ENCODE assay signal across 1 cellular context in genomic region chr19:12881172-12881808, GRCh38.
TF ChIP-seq lines count a peak whose summit lies in the region.

Gene DNASE2, minus strand, starts transcription at chr19:12881449. Its CDS starts 74 bp downstream, at chr19:12881375.

TF ChIP-seq in H1, 55 proteins besides CTCF, POLR2A, EP300 and RAD21:
- TF ChIP-seq CBX8 (IDR thresholded peaks at IDR 0.05; ENCODE audit: borderline replicate concordance, low read depth, low read length) = no peak
- no peak for TF ChIP-seq BCL11A (IDR thresholded peaks at IDR 0.05; ENCODE audit: low read depth in 2 of 2, low read length in 2 of 2)
- TF ChIP-seq TAF1 (IDR thresholded peaks at IDR 0.05; ENCODE audit: low read depth, low read length) = peak; percentile 71
- 0 out of 4 replicates have a peak, but pooled peaks of 1 of the 2 experiments have one; percentile 71 for TF ChIP-seq HDAC2 (IDR thresholded peaks at IDR 0.05; ENCODE audit: borderline replicate concordance in 1 of 2, low read depth in 2 of 2, low read length in 2 of 2)
- TF ChIP-seq, protein P1, sequence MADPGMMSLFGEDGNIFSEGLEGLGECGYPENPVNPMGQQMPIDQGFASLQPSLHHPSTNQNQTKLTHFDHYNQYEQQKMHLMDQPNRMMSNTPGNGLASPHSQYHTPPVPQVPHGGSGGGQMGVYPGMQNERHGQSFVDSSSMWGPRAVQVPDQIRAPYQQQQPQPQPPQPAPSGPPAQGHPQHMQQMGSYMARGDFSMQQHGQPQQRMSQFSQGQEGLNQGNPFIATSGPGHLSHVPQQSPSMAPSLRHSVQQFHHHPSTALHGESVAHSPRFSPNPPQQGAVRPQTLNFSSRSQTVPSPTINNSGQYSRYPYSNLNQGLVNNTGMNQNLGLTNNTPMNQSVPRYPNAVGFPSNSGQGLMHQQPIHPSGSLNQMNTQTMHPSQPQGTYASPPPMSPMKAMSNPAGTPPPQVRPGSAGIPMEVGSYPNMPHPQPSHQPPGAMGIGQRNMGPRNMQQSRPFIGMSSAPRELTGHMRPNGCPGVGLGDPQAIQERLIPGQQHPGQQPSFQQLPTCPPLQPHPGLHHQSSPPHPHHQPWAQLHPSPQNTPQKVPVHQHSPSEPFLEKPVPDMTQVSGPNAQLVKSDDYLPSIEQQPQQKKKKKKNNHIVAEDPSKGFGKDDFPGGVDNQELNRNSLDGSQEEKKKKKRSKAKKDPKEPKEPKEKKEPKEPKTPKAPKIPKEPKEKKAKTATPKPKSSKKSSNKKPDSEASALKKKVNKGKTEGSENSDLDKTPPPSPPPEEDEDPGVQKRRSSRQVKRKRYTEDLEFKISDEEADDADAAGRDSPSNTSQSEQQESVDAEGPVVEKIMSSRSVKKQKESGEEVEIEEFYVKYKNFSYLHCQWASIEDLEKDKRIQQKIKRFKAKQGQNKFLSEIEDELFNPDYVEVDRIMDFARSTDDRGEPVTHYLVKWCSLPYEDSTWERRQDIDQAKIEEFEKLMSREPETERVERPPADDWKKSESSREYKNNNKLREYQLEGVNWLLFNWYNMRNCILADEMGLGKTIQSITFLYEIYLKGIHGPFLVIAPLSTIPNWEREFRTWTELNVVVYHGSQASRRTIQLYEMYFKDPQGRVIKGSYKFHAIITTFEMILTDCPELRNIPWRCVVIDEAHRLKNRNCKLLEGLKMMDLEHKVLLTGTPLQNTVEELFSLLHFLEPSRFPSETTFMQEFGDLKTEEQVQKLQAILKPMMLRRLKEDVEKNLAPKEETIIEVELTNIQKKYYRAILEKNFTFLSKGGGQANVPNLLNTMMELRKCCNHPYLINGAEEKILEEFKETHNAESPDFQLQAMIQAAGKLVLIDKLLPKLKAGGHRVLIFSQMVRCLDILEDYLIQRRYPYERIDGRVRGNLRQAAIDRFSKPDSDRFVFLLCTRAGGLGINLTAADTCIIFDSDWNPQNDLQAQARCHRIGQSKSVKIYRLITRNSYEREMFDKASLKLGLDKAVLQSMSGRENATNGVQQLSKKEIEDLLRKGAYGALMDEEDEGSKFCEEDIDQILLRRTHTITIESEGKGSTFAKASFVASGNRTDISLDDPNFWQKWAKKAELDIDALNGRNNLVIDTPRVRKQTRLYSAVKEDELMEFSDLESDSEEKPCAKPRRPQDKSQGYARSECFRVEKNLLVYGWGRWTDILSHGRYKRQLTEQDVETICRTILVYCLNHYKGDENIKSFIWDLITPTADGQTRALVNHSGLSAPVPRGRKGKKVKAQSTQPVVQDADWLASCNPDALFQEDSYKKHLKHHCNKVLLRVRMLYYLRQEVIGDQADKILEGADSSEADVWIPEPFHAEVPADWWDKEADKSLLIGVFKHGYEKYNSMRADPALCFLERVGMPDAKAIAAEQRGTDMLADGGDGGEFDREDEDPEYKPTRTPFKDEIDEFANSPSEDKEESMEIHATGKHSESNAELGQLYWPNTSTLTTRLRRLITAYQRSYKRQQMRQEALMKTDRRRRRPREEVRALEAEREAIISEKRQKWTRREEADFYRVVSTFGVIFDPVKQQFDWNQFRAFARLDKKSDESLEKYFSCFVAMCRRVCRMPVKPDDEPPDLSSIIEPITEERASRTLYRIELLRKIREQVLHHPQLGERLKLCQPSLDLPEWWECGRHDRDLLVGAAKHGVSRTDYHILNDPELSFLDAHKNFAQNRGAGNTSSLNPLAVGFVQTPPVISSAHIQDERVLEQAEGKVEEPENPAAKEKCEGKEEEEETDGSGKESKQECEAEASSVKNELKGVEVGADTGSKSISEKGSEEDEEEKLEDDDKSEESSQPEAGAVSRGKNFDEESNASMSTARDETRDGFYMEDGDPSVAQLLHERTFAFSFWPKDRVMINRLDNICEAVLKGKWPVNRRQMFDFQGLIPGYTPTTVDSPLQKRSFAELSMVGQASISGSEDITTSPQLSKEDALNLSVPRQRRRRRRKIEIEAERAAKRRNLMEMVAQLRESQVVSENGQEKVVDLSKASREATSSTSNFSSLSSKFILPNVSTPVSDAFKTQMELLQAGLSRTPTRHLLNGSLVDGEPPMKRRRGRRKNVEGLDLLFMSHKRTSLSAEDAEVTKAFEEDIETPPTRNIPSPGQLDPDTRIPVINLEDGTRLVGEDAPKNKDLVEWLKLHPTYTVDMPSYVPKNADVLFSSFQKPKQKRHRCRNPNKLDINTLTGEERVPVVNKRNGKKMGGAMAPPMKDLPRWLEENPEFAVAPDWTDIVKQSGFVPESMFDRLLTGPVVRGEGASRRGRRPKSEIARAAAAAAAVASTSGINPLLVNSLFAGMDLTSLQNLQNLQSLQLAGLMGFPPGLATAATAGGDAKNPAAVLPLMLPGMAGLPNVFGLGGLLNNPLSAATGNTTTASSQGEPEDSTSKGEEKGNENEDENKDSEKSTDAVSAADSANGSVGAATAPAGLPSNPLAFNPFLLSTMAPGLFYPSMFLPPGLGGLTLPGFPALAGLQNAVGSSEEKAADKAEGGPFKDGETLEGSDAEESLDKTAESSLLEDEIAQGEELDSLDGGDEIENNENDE (IDR thresholded peaks at IDR 0.05; ENCODE audit: insufficient replicate concordance, low read length) = no peak
- TF ChIP-seq, protein P2, sequence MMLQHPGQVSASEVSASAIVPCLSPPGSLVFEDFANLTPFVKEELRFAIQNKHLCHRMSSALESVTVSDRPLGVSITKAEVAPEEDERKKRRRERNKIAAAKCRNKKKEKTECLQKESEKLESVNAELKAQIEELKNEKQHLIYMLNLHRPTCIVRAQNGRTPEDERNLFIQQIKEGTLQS (IDR thresholded peaks at IDR 0.05; ENCODE audit: insufficient read depth, low read depth, low read length) = no peak
- peak in 1 of 2 experiments; percentile 61; a peak in 1 of 4 replicates for TF ChIP-seq SIN3A (conservative IDR thresholded peaks at IDR 0.05 in 1 of 2, IDR thresholded peaks at IDR 0.05 in 1 of 2; ENCODE audit: low read depth in 1 of 2, low read length in 2 of 2)
- TF ChIP-seq MAFK (IDR thresholded peaks at IDR 0.05; ENCODE audit: low read depth, low read length) = no peak
- TF ChIP-seq SP4 (IDR thresholded peaks at IDR 0.05; ENCODE audit: low read length) = no peak
- no peak for TF ChIP-seq SAP30 (IDR thresholded peaks at IDR 0.05; ENCODE audit: insufficient read depth, insufficient replicate concordance, low read length)
- no peak for TF ChIP-seq KDM1A (IDR thresholded peaks at IDR 0.05; ENCODE audit: borderline replicate concordance, low read length)
- no peak; the same call in 1 of the 2 replicates for TF ChIP-seq EGR1 (IDR thresholded peaks at IDR 0.05; ENCODE audit: borderline replicate concordance, low read depth, low read length)
- TF ChIP-seq PHF8 (conservative IDR thresholded peaks at IDR 0.05; ENCODE audit: low read depth, low read length) = peak; percentile 73
- TF ChIP-seq MAX (IDR thresholded peaks at IDR 0.05) = peak; percentile 52
- TF ChIP-seq GABPA (IDR thresholded peaks at IDR 0.05; ENCODE audit: borderline replicate concordance, insufficient read depth, low read length) = no peak
- TF ChIP-seq TCF12 (IDR thresholded peaks at IDR 0.05; ENCODE audit: low read depth, low read length) = no peak
- peak; percentile 77; the same call in 1 of the 2 replicates for TF ChIP-seq POLR2AphosphoS5 (IDR thresholded peaks at IDR 0.05; ENCODE audit: low read depth, low read length)
- no peak for TF ChIP-seq CHD1 (IDR thresholded peaks at IDR 0.05; ENCODE audit: low read depth, low read length)
- TF ChIP-seq CREB1 (IDR thresholded peaks at IDR 0.05) = no peak; the same call in 1 of the 2 replicates
- TF ChIP-seq KDM4A (IDR thresholded peaks at IDR 0.05; ENCODE audit: low read depth, low read length, severe bottlenecking) = peak; percentile 56
- TF ChIP-seq SUZ12 (IDR thresholded peaks at IDR 0.05; ENCODE audit: low read length) = no peak
- no peak for TF ChIP-seq NANOG (IDR thresholded peaks at IDR 0.05; ENCODE audit: insufficient read depth, low read depth, low read length, poor library complexity, severe bottlenecking)
- no peak for TF ChIP-seq ZNF274 (IDR thresholded peaks at IDR 0.05; ENCODE audit: borderline replicate concordance, extremely low read depth, low read length)
- no peak for TF ChIP-seq JUND (IDR thresholded peaks at IDR 0.05; ENCODE audit: low read length)
- TF ChIP-seq ASH2L (IDR thresholded peaks at IDR 0.05; ENCODE audit: low read length) = peak; percentile 48
- TF ChIP-seq JUN (IDR thresholded peaks at IDR 0.05; ENCODE audit: low read depth, low read length) = no peak
- TF ChIP-seq GTF2F1 (IDR thresholded peaks at IDR 0.05; ENCODE audit: borderline replicate concordance, low read depth, low read length) = no peak
- no peak for TF ChIP-seq USF2 (IDR thresholded peaks at IDR 0.05; ENCODE audit: low read length)
- TF ChIP-seq CEBPB (IDR thresholded peaks at IDR 0.05; ENCODE audit: low read depth, low read length) = peak; percentile 71; the same call in 1 of the 2 replicates
- no peak for TF ChIP-seq CBX5 (IDR thresholded peaks at IDR 0.05; ENCODE audit: low read depth, low read length)
- TF ChIP-seq CTBP2 (IDR thresholded peaks at IDR 0.05; ENCODE audit: borderline replicate concordance, insufficient read depth, insufficient read length, low read length) = no peak
- TF ChIP-seq SP1 (IDR thresholded peaks at IDR 0.05; ENCODE audit: low read depth, low read length) = peak; percentile 41; the same call in 1 of the 2 replicates
- no peak for TF ChIP-seq FOSL1 (IDR thresholded peaks at IDR 0.05; ENCODE audit: insufficient read depth, low read depth, low read length)
- TF ChIP-seq E2F6 (IDR thresholded peaks at IDR 0.05) = no peak; the same call in 1 of the 2 replicates
- TF ChIP-seq TBP (IDR thresholded peaks at IDR 0.05; ENCODE audit: low read depth, low read length) = peak; percentile 69
- no peak for TF ChIP-seq NRF1 (IDR thresholded peaks at IDR 0.05; ENCODE audit: low read depth, low read length)
- no peak for TF ChIP-seq RBBP5 (IDR thresholded peaks at IDR 0.05; ENCODE audit: borderline replicate concordance, low read depth, low read length)
- TF ChIP-seq TEAD4 (IDR thresholded peaks at IDR 0.05; ENCODE audit: low read depth, low read length) = no peak
- no peak for TF ChIP-seq SIX5 (IDR thresholded peaks at IDR 0.05; ENCODE audit: low read depth, low read length)
- no peak for TF ChIP-seq POU5F1 (IDR thresholded peaks at IDR 0.05; ENCODE audit: low read depth, low read length)
- TF ChIP-seq SRF (IDR thresholded peaks at IDR 0.05; ENCODE audit: low read depth, low read length) = no peak
TF ChIP-seq in H1: peak in this region for 11.
